9 cellular contexts compared by ENCODE assay signal in genomic region chr3:20054549-20054987, GRCh38. TPM values are rescaled to one million over a fixed set of nuclear protein-coding genes. Genes with fewer than 3 reads are reported as not detected.
DNase-seq lines count a peak whose midpoint lies in the region; ATAC-seq, FAIRE-seq and TF ChIP-seq lines count a peak whose summit lies in the region.
"Had no signal": no experiment of that assay in that cellular context is flagged by ENCODE, and none has a peak within 500 bp of the region (broad histone marks: within the 10 kb centered on the region; RNA-seq: fewer than 3 reads in every experiment).

No MANE protein-coding gene starts in this region.

- no peak overlapping the region for H3K9ac ChIP-seq in kidney (ENCODE audit: low read length in 2 of 2)

- no peak overlapping the region for H3K27ac Mint-ChIP-seq in activated naive CD8-positive, alpha-beta T cell treated with anti-CD3 and anti-CD28 coated beads, Interleukin-2, amount 50 U/mL, for 24 hours

- H3K36me3 Mint-ChIP-seq in activated naive CD8-positive, alpha-beta T cell treated with anti-CD3 and anti-CD28 coated beads, Interleukin-2, amount 50 U/mL, for 24 hours (ENCODE audit: low read depth): no peaks in the 10 kb centered on the region

- TF ChIP-seq CTCF in kidney (IDR thresholded peaks at IDR 0.05; ENCODE audit: borderline replicate concordance, extremely low read depth, insufficient read depth): no peak

- H3K27me3 ChIP-seq in H7 (ENCODE audit: control insufficient read depth, insufficient read depth, low read length): no peaks in the 10 kb centered on the region

- H3K4me3 Mint-ChIP-seq in activated naive CD8-positive, alpha-beta T cell treated with anti-CD3 and anti-CD28 coated beads, Interleukin-2, amount 50 U/mL, for 24 hours: no peak overlapping the region

- H3K27me3 Mint-ChIP-seq in activated naive CD8-positive, alpha-beta T cell treated with anti-CD3 and anti-CD28 coated beads, Interleukin-2, amount 50 U/mL, for 24 hours: no peaks in the 10 kb centered on the region

- ATAC-seq in GM19452 (IDR thresholded peaks at IDR 0.05; ENCODE audit: unreplicated experiment) (peak; percentile 93), HG03520 (IDR thresholded peaks at IDR 0.05; ENCODE audit: unreplicated experiment) (peak; percentile 77)
- ATAC-seq in activated naive CD8-positive, alpha-beta T cell treated with anti-CD3 and anti-CD28 coated beads, Interleukin-2, amount 50 U/mL, for 24 hours: peak; percentile 94

- H3K27ac ChIP-seq in kidney (ENCODE audit: low read depth in 2 of 2, low read length in 2 of 2): peak overlapping the region in 1 of 2 donors; percentile 4

- no peak for FAIRE-seq in kidney (lab: Jason Lieb, UNC)

- intact Hi-C loops in kidney (cut with DNase I): no loop called here

- H3K36me3 ChIP-seq in kidney (ENCODE audit: control insufficient read depth in 1 of 2, insufficient read depth in 2 of 2, low read length in 2 of 2): no peaks in the 10 kb centered on the region
- no peaks in the 10 kb centered on the region for H3K36me3 ChIP-seq in H7 (replicated peaks; ENCODE audit: control insufficient read depth, insufficient read depth, low read length)

- in situ Hi-C loops in SK-MEL-5 (cut with HindIII; ENCODE audit: low pct_unique_long_range_greater_than_20kb, low sequenced_read_pairs): no loop called here

- peaks cover 12 to 20% of the 10 kb centered on the region in 2 donors for H3K4me1 ChIP-seq in kidney (ENCODE audit: control insufficient read depth in 1 of 2, insufficient read depth in 1 of 2, low read depth in 1 of 2, low read length in 2 of 2)

- H3K4me3 ChIP-seq in kidney (ENCODE audit: low read length in 2 of 2): no peak overlapping the region
- H3K4me3 ChIP-seq in H7 (ENCODE audit: insufficient read depth, low read depth, low read length): no peak overlapping the region

- H3K9me3 Mint-ChIP-seq in activated naive CD8-positive, alpha-beta T cell treated with anti-CD3 and anti-CD28 coated beads, Interleukin-2, amount 50 U/mL, for 24 hours: no peaks in the 10 kb centered on the region

- peaks cover 32% of the 10 kb centered on the region for H3K4me1 Mint-ChIP-seq in activated naive CD8-positive, alpha-beta T cell treated with anti-CD3 and anti-CD28 coated beads, Interleukin-2, amount 50 U/mL, for 24 hours

- DNase-seq in AML-193 (lab: John Stamatoyannopoulos, UW) (peak; percentile 82 to 89), SK-MEL-5 (ENCODE audit: low read depth, low spot score) (peak; percentile 70), kidney (peak; percentile 71), H7 (no peak)
- DNase-seq in activated naive CD8-positive, alpha-beta T cell treated with anti-CD3 and anti-CD28 coated beads, Interleukin-2, amount 50 U/mL, for 24 hours: peak; percentile 63
- DNase-seq in stimulated activated CD8-positive, alpha-beta memory T cell treated with anti-CD3 and anti-CD28 coated beads, Interleukin-2, amount 100 ng/mL, for 1 hour (ENCODE audit: low read depth in 2 of 2): peak; percentile 38 to 49

- no peaks in the 10 kb centered on the region for H3K9me3 ChIP-seq in kidney (ENCODE audit: control insufficient read depth in 1 of 2, low read length in 2 of 2)

RNA-seq across cellular contexts. Expression of gene KAT2B, which starts 14.3 kb away (rescaled TPM):
- 31.8 and 33.6 TPM in 2 replicates for total RNA-seq in SK-MEL-5 (2014; rRNA removed; shearing (Covaris generic))
- 49.7 and 70.8 TPM in 2 replicates for polyA plus RNA-seq in SK-MEL-5 (2015; cell fraction: cytosol; rRNA removed)
- 84.9 and 100 TPM in 2 replicates for polyA plus RNA-seq in SK-MEL-5 (2015; cell fraction: nucleus; rRNA removed)
- 30.1 TPM for total RNA-seq in kidney
- polyA plus RNA-seq in kidney (ENCODE audit: insufficient read depth, low read depth, low replicate concordance): 9.5 TPM
- 0.31 and 0.78 TPM in 2 replicates for total RNA-seq in H7 (2014; rRNA removed; shearing (Covaris generic))

RNA-seq across cellular contexts. Expression of gene PP2D1, which starts 42.5 kb away (rescaled TPM):
- not detected in 2 replicates for total RNA-seq in SK-MEL-5 (2014; rRNA removed; shearing (Covaris generic))
- polyA plus RNA-seq in SK-MEL-5 (2015; cell fraction: cytosol; rRNA removed): not detected in 2 replicates
- not detected in 2 replicates for polyA plus RNA-seq in SK-MEL-5 (2015; cell fraction: nucleus; rRNA removed)
- total RNA-seq in kidney: not detected
- polyA plus RNA-seq in kidney (ENCODE audit: insufficient read depth, low read depth, low replicate concordance): not detected
- total RNA-seq in H7 (2014; rRNA removed; shearing (Covaris generic)): not detected in 2 replicates
- total RNA-seq: pulmonary artery endothelial cell had no signal

Comparison
In these comparisons a context has a peak if more than half of its experiments do, and no peak if none do; other contexts are left out.
1. RNA of gene KAT2B, which starts 14.3 kb away (total RNA-seq): 31.8 to 33.6 TPM in SK-MEL-5 and 30.1 TPM in kidney (single experiment); 0.31 to 0.78 TPM in H7; every median in the first group is over 10 times any median in the second.
2. Peak in every context shown above with its lines, with median percentiles within 50 percentile points of each other: ATAC-seq.